ENCODE assay signal across 24 cellular contexts in genomic region chr20:18879262-18879661, GRCh38.
A peak's percentile ranks its signal among the peaks of the same experiment; 100 is the strongest.
DNase-seq lines count a peak whose midpoint lies in the region; ATAC-seq and TF ChIP-seq lines count a peak whose summit lies in the region.
"Had no signal": no experiment of that assay in that cellular context is flagged by ENCODE, and none has a peak within 500 bp of the region (broad histone marks: within the 10 kb centered on the region; RNA-seq: fewer than 3 reads in every experiment).

No MANE protein-coding gene starts in this region.

- H3K27ac ChIP-seq in RWPE2 (ENCODE audit: poor library complexity, severe bottlenecking), result peak overlapping the region; percentile 46
- H3K27ac ChIP-seq: adrenal gland, brain microvascular endothelial cell, esophagus muscularis mucosa, hepatocyte, SK-N-MC, thoracic aorta had no signal

- no peak for TF ChIP-seq CTCF in RWPE2 (IDR thresholded peaks at IDR 0.05; ENCODE audit: poor library complexity, severe bottlenecking)

- DNase-seq in COR-L47 (lab: John Stamatoyannopoulos, UW), result peak; percentile 46
- peak; percentile 5 for DNase-seq in HK-2 (ENCODE audit: unreplicated experiment)
- peak; percentile 76 for DNase-seq in RWPE2 (ENCODE audit: low spot score)
- DNase-seq in islet precursor cell, result peak; percentile 60
- no peak for DNase-seq in GM19238 (ENCODE audit: insufficient read length, low spot score)
- DNase-seq in HCEC 1CT, result no peak
- DNase-seq in DMS 273 treated with DMSO at 0.1 percent for 48 hours (lab: John Stamatoyannopoulos, UW), result no peak
- DNase-seq: activated CD4-positive, alpha-beta T cell treated with anti-CD3 and anti-CD28 coated beads, Interleukin-2, amount 50 U/mL, for 4 hours; activated naive CD4-positive, alpha-beta T cell treated with anti-CD3 and anti-CD28 coated beads for 36 hours; adrenal gland; brain microvascular endothelial cell; effector CD8-positive, alpha-beta T cell; Kasumi-1; mesenchymal stem cell; NCI-H1694; NCI-H526; posterior cingulate gyrus; stimulated activated naive CD8-positive, alpha-beta T cell treated with anti-CD3 and anti-CD28 coated beads, Interleukin-15, Interleukin-2, amounts not matched to agents 100 U/mL and 50 U/mL, for 24 hours had no signal

- no peaks in the 10 kb centered on the region for H3K36me3 ChIP-seq in RWPE2 (ENCODE audit: low read depth)
- H3K36me3 ChIP-seq: adrenal gland, brain microvascular endothelial cell, esophagus muscularis mucosa, thoracic aorta had no signal

- no peak overlapping the region for H3K4me3 ChIP-seq in RWPE2 (ENCODE audit: severe bottlenecking)
- H3K4me3 ChIP-seq: adrenal gland, esophagus muscularis mucosa, hepatocyte, SK-N-MC, thoracic aorta had no signal

- ATAC-seq in RWPE2 (ENCODE audit: low read depth), result peak; percentile 92
- no peak for ATAC-seq in GM21619 (IDR thresholded peaks at IDR 0.05; ENCODE audit: unreplicated experiment)
- ATAC-seq: left lobe of liver; stimulated activated naive CD8-positive, alpha-beta T cell treated with anti-CD3 and anti-CD28 coated beads, Interleukin-15, Interleukin-2, amounts not matched to agents 100 U/mL and 50 U/mL, for 24 hours had no signal

- no peaks in the 10 kb centered on the region for H3K27me3 ChIP-seq in RWPE2 (ENCODE audit: insufficient read depth, poor library complexity, severe bottlenecking)
- H3K27me3 ChIP-seq: adrenal gland, brain microvascular endothelial cell, esophagus muscularis mucosa, hepatocyte had no signal

- no peaks in the 10 kb centered on the region for H3K9me3 ChIP-seq in RWPE2 (ENCODE audit: severe bottlenecking)
- H3K9me3 ChIP-seq: adrenal gland, thoracic aorta had no signal

- H3K4me1 ChIP-seq in RWPE2 (ENCODE audit: insufficient read depth, poor library complexity, severe bottlenecking), result peaks cover 9% of the 10 kb centered on the region
- H3K4me1 ChIP-seq: adrenal gland, esophagus muscularis mucosa had no signal

Comparison
In these comparisons a context has a peak if more than half of its experiments do, and no peak if none do; other contexts are left out.
1. DNase-seq: peak in COR-L47 (single experiment), HK-2 (single experiment), RWPE2 (single experiment) and islet precursor cell (single experiment); none in GM19238 (single experiment), HCEC 1CT (single experiment) and DMS 273 treated with DMSO at 0.1 percent for 48 hours (single experiment).